8 cellular contexts compared by ENCODE assay signal in the genomic region with DNA sequence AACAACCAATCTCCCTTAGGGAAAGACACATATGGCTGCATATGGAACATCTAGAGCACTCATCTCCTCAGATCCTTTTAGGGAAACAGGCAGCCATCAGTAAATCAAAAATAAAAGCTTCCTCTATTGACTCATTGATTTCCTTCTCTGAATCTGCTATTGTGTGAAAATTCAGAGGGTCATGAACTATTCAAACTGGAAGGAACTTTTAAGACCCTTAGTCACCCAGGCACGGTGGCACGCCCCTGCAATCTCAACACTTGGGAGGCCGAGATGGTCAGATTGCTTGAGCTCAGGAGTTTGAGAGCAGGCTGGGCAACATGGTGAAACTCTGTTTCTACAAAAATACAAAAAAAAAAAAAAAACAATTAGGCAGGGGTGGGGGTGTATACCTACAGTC.
"Had no signal": no experiment of that assay in that cellular context is flagged by ENCODE, and none has a peak within 500 bp of the region (broad histone marks: within the 10 kb centered on the region; RNA-seq: fewer than 3 reads in every experiment).

No MANE protein-coding gene starts in this region.

- ATAC-seq: lower lobe of right lung; naive thymus-derived CD8-positive, alpha-beta T cell; stimulated activated naive B cell treated with anti-CD40 and anti-IgM and Interleukin-4, amounts not matched to agents 10 μg/mL and 1 μg/mL and 100 μg/mL, for 72 hours had no signal

- DNase-seq: activated CD4-positive, alpha-beta T cell treated with anti-CD3 and anti-CD28 coated beads, Interleukin-2, amount 50 U/mL, for 4 hours; activated gamma-delta T cell; esophagus squamous epithelium; lower lobe of right lung; naive thymus-derived CD8-positive, alpha-beta T cell; spleen; stimulated activated naive B cell treated with anti-CD40 and anti-IgM and Interleukin-4, amounts not matched to agents 10 μg/mL and 1 μg/mL and 100 μg/mL, for 72 hours; T-helper 2 cell had no signal
